In genomic region chr1:6784560-6785317, GRCh38 we compare ENCODE assay signal across 1 cellular context.
TF ChIP-seq lines count a peak whose summit lies in the region.

No MANE protein-coding gene starts in this region.

TF ChIP-seq in WTC11, 78 proteins besides CTCF, POLR2A, EP300 and RAD21 (continued from another document):
- TF ChIP-seq ZNF532 (CRISPR knock-in tag; IDR thresholded peaks at IDR 0.05; ENCODE audit: borderline replicate concordance) (no peak), USF2 (CRISPR knock-in tag; IDR thresholded peaks at IDR 0.05) (peak; percentile 70), E2F1 (CRISPR knock-in tag; IDR thresholded peaks at IDR 0.05) (no peak), TEAD4 (CRISPR knock-in tag; IDR thresholded peaks at IDR 0.05) (no peak), ZNF396 (CRISPR knock-in tag; IDR thresholded peaks at IDR 0.05; ENCODE audit: borderline replicate concordance) (no peak), JAZF1 (CRISPR knock-in tag; IDR thresholded peaks at IDR 0.05) (no peak), FOXJ3 (CRISPR knock-in tag; IDR thresholded peaks at IDR 0.05; ENCODE audit: borderline replicate concordance) (no peak)
